Comparison of ENCODE assay signal across 22 cellular contexts in genomic region chr13:43990829-43991228, GRCh38.
"Had no signal": no experiment of that assay in that cellular context is flagged by ENCODE, and none has a peak within 500 bp of the region (broad histone marks: within the 10 kb centered on the region; RNA-seq: fewer than 3 reads in every experiment).

No MANE protein-coding gene starts in this region.

- H3K4me2 ChIP-seq: SK-N-SH had no signal

- H3K9me3 ChIP-seq: SK-N-SH had no signal

- DNase-seq: KBM-7, MV-4-11, NCI-H1092, NCI-H1105 treated with DMSO at 0.1 percent for 48 hours, NCI-H1417 treated with DMSO at 0.1 percent for 48 hours, NCI-H146, NCI-H1694 treated with DMSO at 0.1 percent for 48 hours, NCI-H1930, NCI-H2081, NCI-H2107, NCI-H2227 treated with DMSO at 0.1 percent for 48 hours, NCI-H446, NCI-H510A, NCI-H524 treated with DMSO at 0.1 percent for 48 hours, NCI-H69, NCI-H774, PC-3, SHP77, SK-N-SH had no signal

- ATAC-seq: Panc1, PC-3 had no signal

- H3K27ac ChIP-seq: HL-60, RWPE1 had no signal
